8 cellular contexts compared by ENCODE assay signal in genomic region chr7:143375298-143376034, GRCh38. TPM values are rescaled to one million over a fixed set of nuclear protein-coding genes. Genes with fewer than 3 reads are reported as not detected.
DNase-seq lines count a peak whose midpoint lies in the region; ATAC-seq and TF ChIP-seq lines count a peak whose summit lies in the region.

No MANE protein-coding gene starts in this region.

- peak overlapping the region; percentile 71 for H3K27ac ChIP-seq in effector memory CD4-positive, alpha-beta T cell (ENCODE audit: insufficient read depth, low read length, poor library complexity, severe bottlenecking)
- no peak overlapping the region for H3K27ac ChIP-seq in WERI-Rb-1

- peak; percentile 36 for DNase-seq in activated CD4-positive, alpha-beta T cell treated with anti-CD3 and anti-CD28 coated beads for 48 hours
- DNase-seq in activated CD4-positive, alpha-beta T cell treated with anti-CD3 and anti-CD28 coated beads, Interleukin-2, amount 50 U/mL, for 4 hours: no peak
- DNase-seq in T-helper 2 cell treated with Interferon-gamma antibody and Interleukin-4, amounts not matched to agents 5 μg/mL and 100 μg/mL, for 36 hours (ENCODE audit: low spot score): no peak
- DNase-seq in effector memory CD4-positive, alpha-beta T cell: peak; percentile 29 to 37 (median 37)
- DNase-seq in stimulated activated naive B cell treated with anti-CD40 and anti-IgM and Interleukin-4, amounts not matched to agents 10 μg/mL and 1 μg/mL and 100 μg/mL, for 72 hours: no peak
- no peak for DNase-seq in H4 (ENCODE audit: low spot score)
- DNase-seq in NCI-H1092 (lab: John Stamatoyannopoulos, UW): no peak
- DNase-seq in WERI-Rb-1: no peak

- H3K27me3 ChIP-seq in effector memory CD4-positive, alpha-beta T cell (replicated peaks; ENCODE audit: control insufficient read depth, insufficient read depth, low read length, poor library complexity, severe bottlenecking): no peaks in the 10 kb centered on the region
- H3K27me3 ChIP-seq in WERI-Rb-1 (ENCODE audit: insufficient read depth, low read depth, severe bottlenecking): no peaks in the 10 kb centered on the region

- peak; percentile 36 to 49 for ATAC-seq in stimulated activated naive B cell treated with anti-CD40 and anti-IgM and Interleukin-4, amounts not matched to agents 10 μg/mL and 1 μg/mL and 100 μg/mL, for 72 hours (replicated peaks)

- no peaks in the 10 kb centered on the region for H3K36me3 ChIP-seq in effector memory CD4-positive, alpha-beta T cell (ENCODE audit: control insufficient read depth, insufficient read depth, low read length)
- no peaks in the 10 kb centered on the region for H3K36me3 ChIP-seq in WERI-Rb-1

- H3K4me3 ChIP-seq in effector memory CD4-positive, alpha-beta T cell (ENCODE audit: insufficient read depth, low read depth, low read length, poor library complexity, severe bottlenecking): peak overlapping the region; percentile 11
- no peak overlapping the region for H3K4me3 ChIP-seq in WERI-Rb-1 (ENCODE audit: low read depth, low read length)

- H3K4me1 ChIP-seq in effector memory CD4-positive, alpha-beta T cell (ENCODE audit: control insufficient read depth, insufficient read depth, low read length, poor library complexity, severe bottlenecking): peaks cover 44% of the 10 kb centered on the region

- peak overlapping the region; percentile 78 for H3K27ac Mint-ChIP-seq in T-helper 2 cell treated with Interferon-gamma antibody and Interleukin-4, amounts not matched to agents 5 μg/mL and 100 μg/mL, for 36 hours
- H3K27ac Mint-ChIP-seq in stimulated activated naive B cell treated with anti-CD40 and anti-IgM and Interleukin-4, amounts not matched to agents 10 μg/mL and 1 μg/mL and 100 μg/mL, for 72 hours: no peak overlapping the region

- TF ChIP-seq CTCF in WERI-Rb-1 (IDR thresholded peaks at IDR 0.05; ENCODE audit: low read depth, low read length): no peak

- H3K9me3 Mint-ChIP-seq in T-helper 2 cell treated with Interferon-gamma antibody and Interleukin-4, amounts not matched to agents 5 μg/mL and 100 μg/mL, for 36 hours: no peaks in the 10 kb centered on the region
- H3K9me3 Mint-ChIP-seq in stimulated activated naive B cell treated with anti-CD40 and anti-IgM and Interleukin-4, amounts not matched to agents 10 μg/mL and 1 μg/mL and 100 μg/mL, for 72 hours: no peaks in the 10 kb centered on the region

- no peaks in the 10 kb centered on the region for H3K36me3 Mint-ChIP-seq in T-helper 2 cell treated with Interferon-gamma antibody and Interleukin-4, amounts not matched to agents 5 μg/mL and 100 μg/mL, for 36 hours (ENCODE audit: low read depth)
- no peaks in the 10 kb centered on the region for H3K36me3 Mint-ChIP-seq in stimulated activated naive B cell treated with anti-CD40 and anti-IgM and Interleukin-4, amounts not matched to agents 10 μg/mL and 1 μg/mL and 100 μg/mL, for 72 hours

- H3K27me3 Mint-ChIP-seq in T-helper 2 cell treated with Interferon-gamma antibody and Interleukin-4, amounts not matched to agents 5 μg/mL and 100 μg/mL, for 36 hours (ENCODE audit: low read depth): no peaks in the 10 kb centered on the region
- no peaks in the 10 kb centered on the region for H3K27me3 Mint-ChIP-seq in stimulated activated naive B cell treated with anti-CD40 and anti-IgM and Interleukin-4, amounts not matched to agents 10 μg/mL and 1 μg/mL and 100 μg/mL, for 72 hours

- H3K4me1 Mint-ChIP-seq in T-helper 2 cell treated with Interferon-gamma antibody and Interleukin-4, amounts not matched to agents 5 μg/mL and 100 μg/mL, for 36 hours (ENCODE audit: low read depth): peaks cover 62% of the 10 kb centered on the region
- H3K4me1 Mint-ChIP-seq in stimulated activated naive B cell treated with anti-CD40 and anti-IgM and Interleukin-4, amounts not matched to agents 10 μg/mL and 1 μg/mL and 100 μg/mL, for 72 hours: peaks cover 31 to 36% of the 10 kb centered on the region in 2 donors

- no peaks in the 10 kb centered on the region for H3K9me3 ChIP-seq in effector memory CD4-positive, alpha-beta T cell (ENCODE audit: control insufficient read depth, low read length)
- no peaks in the 10 kb centered on the region for H3K9me3 ChIP-seq in WERI-Rb-1 (ENCODE audit: severe bottlenecking)

- H3K4me3 Mint-ChIP-seq in T-helper 2 cell treated with Interferon-gamma antibody and Interleukin-4, amounts not matched to agents 5 μg/mL and 100 μg/mL, for 36 hours: peak overlapping the region; percentile 29
- H3K4me3 Mint-ChIP-seq in stimulated activated naive B cell treated with anti-CD40 and anti-IgM and Interleukin-4, amounts not matched to agents 10 μg/mL and 1 μg/mL and 100 μg/mL, for 72 hours: no peak overlapping the region

RNA-seq across cellular contexts. Expression of gene ZYX, which starts 5.7 kb away (rescaled TPM):
- 31.2 and 43.3 TPM in 2 replicates for total RNA-seq in H4 (2014; rRNA removed; shearing (Covaris generic))

RNA-seq across cellular contexts. Expression of gene FAM131B, which starts 13.0 kb away (rescaled TPM):
- 2.0 and 3.1 TPM in 2 replicates for total RNA-seq in H4 (2014; rRNA removed; shearing (Covaris generic))

RNA-seq across cellular contexts. Expression of gene EPHA1, which starts 33.2 kb away (rescaled TPM):
- total RNA-seq in H4 (2014; rRNA removed; shearing (Covaris generic)): not detected in 2 replicates

RNA-seq across cellular contexts. Expression of gene CLCN1, which starts 59.6 kb away (rescaled TPM):
- not detected in 2 replicates for total RNA-seq in H4 (2014; rRNA removed; shearing (Covaris generic))

Comparison
In these comparisons a context has a peak if more than half of its experiments do, and no peak if none do; other contexts are left out.
1. DNase-seq: peak in activated CD4-positive, alpha-beta T cell treated with anti-CD3 and anti-CD28 coated beads for 48 hours (single experiment) and effector memory CD4-positive, alpha-beta T cell (3 of 3); none in activated CD4-positive, alpha-beta T cell treated with anti-CD3 and anti-CD28 coated beads, Interleukin-2, amount 50 U/mL, for 4 hours (0 of 2), T-helper 2 cell treated with Interferon-gamma antibody and Interleukin-4, amounts not matched to agents 5 μg/mL and 100 μg/mL, for 36 hours (single experiment), stimulated activated naive B cell treated with anti-CD40 and anti-IgM and Interleukin-4, amounts not matched to agents 10 μg/mL and 1 μg/mL and 100 μg/mL, for 72 hours (single experiment), H4 (single experiment), NCI-H1092 (single experiment) and WERI-Rb-1 (single experiment).